In genomic region chr11:108751444-108751843, GRCh38 we compare ENCODE assay signal across 23 cellular contexts.
DNase-seq lines count a peak whose midpoint lies in the region; ATAC-seq, FAIRE-seq and TF ChIP-seq lines count a peak whose summit lies in the region.
"Had no signal": no experiment of that assay in that cellular context is flagged by ENCODE, and none has a peak within 500 bp of the region (broad histone marks: within the 10 kb centered on the region; RNA-seq: fewer than 3 reads in every experiment).

No MANE protein-coding gene starts in this region.

- TF ChIP-seq RAD21 in GM12878 (IDR thresholded peaks at IDR 0.05; ENCODE audit: insufficient read depth, low read depth, low read length), result no peak

- H3K9me3 ChIP-seq in GM12878 (replicated peaks; ENCODE audit: control insufficient read depth, insufficient read depth, low read length), result no peaks in the 10 kb centered on the region
- H3K9me3 ChIP-seq: body of pancreas, thoracic aorta had no signal

- BruUV-seq in GM12878 (replicated peaks; lab: Mats Ljungman, UMichigan), result no TSS peak

- H3K27ac ChIP-seq in GM12878 (ENCODE audit: control insufficient read depth, insufficient read depth), result no peak overlapping the region
- H3K27ac ChIP-seq: body of pancreas, coronary artery, parathyroid adenoma, skin epidermis, thoracic aorta had no signal

- H3K79me2 ChIP-seq in GM12878 (ENCODE audit: control insufficient read depth, insufficient read depth, low read length), result peaks cover 6% of the 10 kb centered on the region
- H3K79me2 ChIP-seq: parathyroid adenoma had no signal

- no peaks in the 10 kb centered on the region for H3K36me3 ChIP-seq in GM12878 (ENCODE audit: control insufficient read depth in 2 of 2, insufficient read depth in 2 of 2, low read length in 1 of 2)
- H3K36me3 ChIP-seq: thoracic aorta had no signal

- no peak for FAIRE-seq in GM12878 (lab: Jason Lieb, UNC)
- FAIRE-seq: H54, K562 had no signal

- no peak overlapping the region for H3K9ac ChIP-seq in GM12878 (ENCODE audit: control insufficient read depth, insufficient read depth, low read length)
- H3K9ac ChIP-seq: parathyroid adenoma had no signal

- CTCF ChIA-PET in GM12878 (lab: Yijun Ruan, JAX), result no interaction called here

- in situ Hi-C loops in GM12878 (cut with MboI), result no loop called here

- H4K20me1 ChIP-seq in GM12878 (ENCODE audit: control insufficient read depth, insufficient read depth), result no peaks in the 10 kb centered on the region

- 77% methylated on average over 4 of the region's 4 CpGs for WGBS in GM12878 (ENCODE audit: insufficient coverage, insufficient replicate concordance, low lambda C conversion rate, missing lambda C conversion rate)

- no peaks in the 10 kb centered on the region for H3K27me3 ChIP-seq in GM12878 (replicated peaks in 1 of 2; ENCODE audit: control insufficient read depth in 2 of 2, insufficient read depth in 2 of 2, low read length in 1 of 2)
- H3K27me3 ChIP-seq: body of pancreas had no signal

- ATAC-seq in GM18909 (IDR thresholded peaks at IDR 0.05; ENCODE audit: poor library complexity, unreplicated experiment) (peak; percentile 55), GM21619 (IDR thresholded peaks at IDR 0.05; ENCODE audit: unreplicated experiment) (peak; percentile 51), GM12878 (peak; percentile 59)
- ATAC-seq: body of pancreas, K562, left ventricle myocardium superior, Right ventricle myocardium inferior had no signal

- DNase-seq in Kasumi-1 (lab: John Stamatoyannopoulos, UW) (peak; percentile 44 to 53), GM12878 (ENCODE audit: low read depth, low spot score) (no peak), NCI-H774 (lab: John Stamatoyannopoulos, UW) (no peak), GM10266 (ENCODE audit: extremely low spot score) (no peak), iPS-NIHi7 (ENCODE audit: extremely low spot score) (no peak)
- DNase-seq: activated CD8-positive, alpha-beta memory T cell treated with anti-CD3 and anti-CD28 coated beads, Interleukin-2, amount 50 U/mL, for 4 hours; activated naive CD4-positive, alpha-beta T cell treated with anti-CD3 and anti-CD28 coated beads, Interleukin-2, amount 10 ng/mL, durations not matched to agents 7 days and 5 days; body of pancreas; foreskin melanocyte; GF-D8; left ventricle myocardium superior; NCI-H146; NCI-H226; stimulated activated CD4-positive, alpha-beta T cell treated with anti-CD3 and anti-CD28 coated beads, Interleukin-4, amount 100 ng/mL, for 4 hours had no signal

- no peak for TF ChIP-seq POLR2A in GM12878 (IDR thresholded peaks at IDR 0.05; ENCODE audit: low read depth, low read length)

- no peak overlapping the region for H3K4me3 ChIP-seq in GM12878
- H3K4me3 ChIP-seq: body of pancreas, coronary artery, K562, skin epidermis, thoracic aorta had no signal

- intact Hi-C loops in GM12878 (cut with micrococcal nuclease; ENCODE audit: unreplicated experiment), result no loop called here

- POLR2A ChIA-PET in GM12878 (lab: Charles Lee), result no interaction called here

- no peak for TF ChIP-seq CTCF in GM12878 (IDR thresholded peaks at IDR 0.05 in 2 of 3, conservative IDR thresholded peaks at IDR 0.05 in 1 of 3; ENCODE audit: control insufficient read depth in 2 of 3, extremely low read depth in 1 of 3, insufficient read depth in 1 of 3, low read depth in 3 of 3, low read length in 3 of 3)
- no peak for TF ChIP-seq CTCF in GM10266 (IDR thresholded peaks at IDR 0.05; ENCODE audit: control insufficient read depth, insufficient read depth, low read depth, missing control alignments)

- RAD21 ChIA-PET in GM12878 (lab: Charles Lee; ENCODE audit: unreplicated experiment), result no interaction called here

- H3K4me2 ChIP-seq in GM12878 (ENCODE audit: control insufficient read depth, insufficient read depth), result peak overlapping the region; percentile 23; the same call in 1 of the 2 replicates

- H3K4me1 ChIP-seq in GM12878 (ENCODE audit: control insufficient read depth, insufficient read depth, low read length), result peaks cover 6% of the 10 kb centered on the region
- H3K4me1 ChIP-seq: parathyroid adenoma had no signal

- SMC1A ChIA-PET in GM12878 (lab: Charles Lee; ENCODE audit: uncharacterized antibody, unreplicated experiment), result interaction anchor here (0.8 to 2.5 kb wide), 2 partner anchors 12 to 17 kb away, joined by 4 to 16 read pairs; no protein-coding TSS in a partner anchor

- no peak for TF ChIP-seq EP300 in GM12878 (IDR thresholded peaks at IDR 0.05; ENCODE audit: borderline replicate concordance in 1 of 2, control insufficient read depth in 1 of 2, low read depth in 2 of 2, low read length in 2 of 2)

- peak overlapping the region; percentile 42 for H2AFZ ChIP-seq in GM12878 (ENCODE audit: control insufficient read depth, low read depth, low read length)
- H2AFZ ChIP-seq: parathyroid adenoma had no signal

TF ChIP-seq in GM12878, 131 proteins besides CTCF, POLR2A, EP300 and RAD21:
- no peak for TF ChIP-seq ZBTB11 (CRISPR knock-in tag; IDR thresholded peaks at IDR 0.05)

Comparison
In these comparisons a context has a peak if more than half of its experiments do, and no peak if none do; other contexts are left out.
1. DNase-seq: peak in Kasumi-1 (2 of 2); none in GM12878 (single experiment), NCI-H774 (single experiment), GM10266 (single experiment) and iPS-NIHi7 (single experiment).
2. Peak in every context shown above with its lines, with median percentiles within 50 percentile points of each other: ATAC-seq.